ENCODE assay signal across 1 cellular context in the genomic region with DNA sequence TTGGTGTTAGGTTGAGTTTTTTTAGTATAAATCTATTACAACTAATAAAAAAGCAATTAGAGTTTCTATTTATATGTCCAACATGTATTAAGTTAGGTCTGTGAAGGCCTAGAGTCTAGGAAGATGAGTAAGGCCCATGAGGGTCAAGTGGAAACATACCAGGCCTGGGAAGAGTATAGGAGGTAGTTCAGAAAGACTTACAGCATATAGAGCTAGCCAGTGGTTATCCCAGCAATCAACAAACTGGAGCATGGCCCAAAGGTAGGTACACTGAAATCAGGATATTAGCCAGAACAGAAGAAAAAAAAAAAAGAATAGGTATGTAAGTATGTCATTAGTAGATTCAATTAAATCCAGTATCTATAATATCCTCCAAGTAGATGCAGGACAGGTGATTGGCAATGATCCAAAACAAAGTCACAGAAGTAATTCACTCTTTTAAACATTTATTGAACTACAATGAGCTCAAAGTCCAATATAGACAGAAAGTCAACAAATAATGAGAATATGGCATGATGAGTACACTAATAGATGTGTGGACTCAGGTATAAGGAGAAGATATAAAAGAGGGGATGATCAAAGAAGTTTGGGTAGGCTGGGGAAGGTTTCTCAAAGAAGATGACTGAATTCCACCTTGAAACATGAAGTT.
TF ChIP-seq lines count a peak whose summit lies in the region.

No MANE protein-coding gene starts in this region.

TF ChIP-seq in GM12878, 131 proteins besides CTCF, POLR2A, EP300 and RAD21 (continued from another document):
- TF ChIP-seq ZNF687 (IDR thresholded peaks at IDR 0.05) (no peak), ZBTB4 (CRISPR knock-in tag; IDR thresholded peaks at IDR 0.05) (no peak), NFXL1 (IDR thresholded peaks at IDR 0.05; ENCODE audit: borderline replicate concordance) (no peak), RBBP5 (conservative IDR thresholded peaks at IDR 0.05) (no peak), ZBTB40 (IDR thresholded peaks at IDR 0.05; ENCODE audit: borderline replicate concordance) (no peak), TCF12 (IDR thresholded peaks at IDR 0.05; ENCODE audit: low read depth, low read length) (no peak), IKZF1 (conservative IDR thresholded peaks at IDR 0.05) (no peak), CUX1 (IDR thresholded peaks at IDR 0.05; ENCODE audit: insufficient replicate concordance, low read depth, low read length) (no peak), PML (IDR thresholded peaks at IDR 0.05; ENCODE audit: low read length) (no peak), BHLHE40 (IDR thresholded peaks at IDR 0.05; ENCODE audit: borderline replicate concordance in 1 of 2, low read depth in 2 of 2, low read length in 1 of 2) (no peak), SMARCA5 (IDR thresholded peaks at IDR 0.05) (no peak), ESRRA (IDR thresholded peaks at IDR 0.05; ENCODE audit: low read length) (no peak), CEBPB (IDR thresholded peaks at IDR 0.05; ENCODE audit: borderline replicate concordance in 1 of 2, low read depth in 2 of 2, low read length in 2 of 2) (no peak), SIX5 (IDR thresholded peaks at IDR 0.05; ENCODE audit: low read depth, low read length, severe bottlenecking) (no peak), SRF (IDR thresholded peaks at IDR 0.05; ENCODE audit: low read depth in 2 of 2, low read length in 2 of 2) (no peak), BRCA1 (IDR thresholded peaks at IDR 0.05; ENCODE audit: low read depth, low read length) (no peak), JUNB (IDR thresholded peaks at IDR 0.05) (no peak)
- TF ChIP-seq, protein P1, sequence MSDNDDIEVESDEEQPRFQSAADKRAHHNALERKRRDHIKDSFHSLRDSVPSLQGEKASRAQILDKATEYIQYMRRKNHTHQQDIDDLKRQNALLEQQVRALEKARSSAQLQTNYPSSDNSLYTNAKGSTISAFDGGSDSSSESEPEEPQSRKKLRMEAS (IDR thresholded peaks at IDR 0.05; ENCODE audit: low read depth, low read length): no peak
